In the genomic region with DNA sequence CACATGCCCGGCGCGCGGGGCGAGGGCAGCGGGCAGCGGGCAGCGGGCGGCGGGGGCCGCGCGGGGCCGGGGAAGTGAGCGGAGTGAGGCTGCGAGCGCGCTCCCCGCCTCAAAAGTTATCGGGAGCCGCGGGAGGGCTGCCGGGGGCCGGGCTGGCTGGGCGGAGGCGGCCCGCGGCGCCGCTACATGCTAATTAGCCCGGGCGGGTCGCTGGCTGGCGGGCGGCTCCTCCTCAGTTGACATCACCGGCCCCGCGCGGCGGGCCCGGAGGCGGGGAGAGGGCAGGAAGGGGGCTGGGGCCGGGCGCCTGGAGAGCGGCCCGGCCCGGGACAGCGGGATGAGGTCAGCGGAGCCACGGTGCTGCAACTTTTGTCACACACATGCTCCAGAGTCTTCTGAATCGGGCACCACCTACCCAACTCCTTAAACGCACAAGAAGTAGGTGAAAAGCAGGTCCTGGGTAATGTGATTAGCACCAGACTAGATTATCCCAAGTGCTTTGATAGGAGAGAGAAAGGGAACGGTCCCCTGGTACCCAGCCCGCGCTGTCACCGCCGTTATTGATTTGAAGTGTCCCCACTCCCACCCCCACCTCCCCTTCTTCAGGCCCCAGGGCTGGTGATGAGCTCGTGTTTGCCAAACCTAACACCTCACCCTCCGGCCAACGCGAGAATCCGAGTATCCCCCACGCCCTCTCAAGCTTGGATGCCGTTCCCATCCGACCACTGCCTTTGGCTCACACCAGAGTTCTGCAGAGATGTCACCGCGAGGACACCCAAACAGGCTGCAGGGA, we compare ENCODE assay signal across 8 cellular contexts. TPM values are rescaled to one million over a fixed set of nuclear protein-coding genes. Genes with fewer than 3 reads are reported as not detected.
DNase-seq lines count a peak whose midpoint lies in the region; ATAC-seq and TF ChIP-seq lines count a peak whose summit lies in the region.

A gene with protein sequence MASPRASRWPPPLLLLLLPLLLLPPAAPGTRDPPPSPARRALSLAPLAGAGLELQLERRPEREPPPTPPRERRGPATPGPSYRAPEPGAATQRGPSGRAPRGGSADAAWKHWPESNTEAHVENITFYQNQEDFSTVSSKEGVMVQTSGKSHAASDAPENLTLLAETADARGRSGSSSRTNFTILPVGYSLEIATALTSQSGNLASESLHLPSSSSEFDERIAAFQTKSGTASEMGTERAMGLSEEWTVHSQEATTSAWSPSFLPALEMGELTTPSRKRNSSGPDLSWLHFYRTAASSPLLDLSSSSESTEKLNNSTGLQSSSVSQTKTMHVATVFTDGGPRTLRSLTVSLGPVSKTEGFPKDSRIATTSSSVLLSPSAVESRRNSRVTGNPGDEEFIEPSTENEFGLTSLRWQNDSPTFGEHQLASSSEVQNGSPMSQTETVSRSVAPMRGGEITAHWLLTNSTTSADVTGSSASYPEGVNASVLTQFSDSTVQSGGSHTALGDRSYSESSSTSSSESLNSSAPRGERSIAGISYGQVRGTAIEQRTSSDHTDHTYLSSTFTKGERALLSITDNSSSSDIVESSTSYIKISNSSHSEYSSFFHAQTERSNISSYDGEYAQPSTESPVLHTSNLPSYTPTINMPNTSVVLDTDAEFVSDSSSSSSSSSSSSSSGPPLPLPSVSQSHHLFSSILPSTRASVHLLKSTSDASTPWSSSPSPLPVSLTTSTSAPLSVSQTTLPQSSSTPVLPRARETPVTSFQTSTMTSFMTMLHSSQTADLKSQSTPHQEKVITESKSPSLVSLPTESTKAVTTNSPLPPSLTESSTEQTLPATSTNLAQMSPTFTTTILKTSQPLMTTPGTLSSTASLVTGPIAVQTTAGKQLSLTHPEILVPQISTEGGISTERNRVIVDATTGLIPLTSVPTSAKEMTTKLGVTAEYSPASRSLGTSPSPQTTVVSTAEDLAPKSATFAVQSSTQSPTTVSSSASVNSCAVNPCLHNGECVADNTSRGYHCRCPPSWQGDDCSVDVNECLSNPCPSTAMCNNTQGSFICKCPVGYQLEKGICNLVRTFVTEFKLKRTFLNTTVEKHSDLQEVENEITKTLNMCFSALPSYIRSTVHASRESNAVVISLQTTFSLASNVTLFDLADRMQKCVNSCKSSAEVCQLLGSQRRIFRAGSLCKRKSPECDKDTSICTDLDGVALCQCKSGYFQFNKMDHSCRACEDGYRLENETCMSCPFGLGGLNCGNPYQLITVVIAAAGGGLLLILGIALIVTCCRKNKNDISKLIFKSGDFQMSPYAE (N-terminal part only) (minus strand): TSS at position 85 of the 793 bp plus-strand sequence. CDS start 107 bp downstream, outside the sequence.

- H3K4me1 ChIP-seq in KMS-11 (ENCODE audit: low read depth, poor library complexity, severe bottlenecking), result peaks cover 27% of the 10 kb centered on the region
- peaks cover 5% of the 10 kb centered on the region for H3K4me1 ChIP-seq in iPS DF 6.9 (ENCODE audit: control insufficient read depth, insufficient read depth, low read length)
- peaks cover 41 to 57% of the 10 kb centered on the region in 2 donors for H3K4me1 ChIP-seq in gastrocnemius medialis

- peak within 1 kb of the TSS; percentile 85 for H2AFZ ChIP-seq in KMS-11 (ENCODE audit: low read depth)

- H3K4me2 ChIP-seq in KMS-11, result peak within 1 kb of the TSS; percentile 84

- H3K9ac ChIP-seq in KMS-11, result peak within 1 kb of the TSS; percentile 35; the same call in 1 of the 2 replicates

- WGBS in iPS DF 6.9 (ENCODE audit: insufficient coverage, insufficient read length), result no CpG with 5 or more reads among the region's 67 CpGs

- intact Hi-C loops in gastrocnemius medialis (cut with DNase I; ENCODE audit: low total_unique reads), result loop anchor here (1.0 to 10.0 kb wide), 4 partner anchors 23 to 319 kb away; partner anchors contain the start of gene ZNF148

- DNase-seq in D341Med (ENCODE audit: low spot score) (peak; percentile 88), T1000 (lab: John Stamatoyannopoulos, UW) (peak; percentile 35), astrocyte of the spinal cord (ENCODE audit: low read depth, low spot score) (peak; percentile 88), iPS DF 6.9 (ENCODE audit: low read depth, low spot score) (no peak), gastrocnemius medialis (peak; percentile 80 to 89)

- H3K4me3 ChIP-seq in KMS-11 (IDR thresholded peaks at IDR 0.05; ENCODE audit: insufficient read depth, low read depth, low read length) (peak within 1 kb of the TSS; percentile 44), astrocyte of the spinal cord (ENCODE audit: low read depth, low read length) (peak within 1 kb of the TSS; percentile 90), iPS DF 6.9 (ENCODE audit: low read length) (peak within 1 kb of the TSS; percentile 84), gastrocnemius medialis (peak within 1 kb of the TSS; percentile 69 to 76 (median 73))

- no peak for TF ChIP-seq CTCF in KMS-11 (conservative IDR thresholded peaks at IDR 0.05; ENCODE audit: low read depth, low read length)
- no peak for TF ChIP-seq CTCF in astrocyte of the spinal cord (IDR thresholded peaks at IDR 0.05; ENCODE audit: low read depth, low read length)
- TF ChIP-seq CTCF in gastrocnemius medialis (IDR thresholded peaks at IDR 0.05 in 4 of 5, conservative IDR thresholded peaks at IDR 0.05 in 1 of 5), result no peak

- H3K9me3 ChIP-seq in iPS DF 6.9 (ENCODE audit: control insufficient read depth, insufficient read depth, low read length), result no peaks in the 10 kb centered on the region
- no peaks in the 10 kb centered on the region for H3K9me3 ChIP-seq in gastrocnemius medialis

- no peaks in the 10 kb centered on the region for H4K20me1 ChIP-seq in KMS-11 (ENCODE audit: insufficient read depth)

- no peaks in the 10 kb centered on the region for H3K79me2 ChIP-seq in KMS-11 (ENCODE audit: insufficient read depth, low read depth)

- peak; percentile 52 for ATAC-seq in GM21515 (IDR thresholded peaks at IDR 0.05; ENCODE audit: unreplicated experiment)
- ATAC-seq in gastrocnemius medialis, result peak; percentile 65 to 73
- ATAC-seq in HG03565 (IDR thresholded peaks at IDR 0.05; ENCODE audit: unreplicated experiment), result no peak

- peaks cover 5% of the 10 kb centered on the region for H3K27me3 ChIP-seq in KMS-11 (ENCODE audit: insufficient read depth, low read depth)
- H3K27me3 ChIP-seq in iPS DF 6.9 (ENCODE audit: control insufficient read depth, insufficient read depth, low read length), result peaks cover 2% of the 10 kb centered on the region; the same call in 1 of the 2 replicates
- H3K27me3 ChIP-seq in gastrocnemius medialis, result no peaks in the 10 kb centered on the region

- no peak within 1 kb of the TSS for H3K27ac ChIP-seq in KMS-11
- no peak within 1 kb of the TSS for H3K27ac ChIP-seq in iPS DF 6.9 (ENCODE audit: low read length)
- peak within 1 kb of the TSS; percentile 84 to 89 (median 89) for H3K27ac ChIP-seq in gastrocnemius medialis

- H3K36me3 ChIP-seq in KMS-11 (ENCODE audit: insufficient read depth) (no peaks in the 10 kb centered on the region), iPS DF 6.9 (ENCODE audit: control insufficient read depth, insufficient read depth, low read length) (no peaks in the 10 kb centered on the region; the same call in 1 of the 2 replicates), gastrocnemius medialis (no peaks in the 10 kb centered on the region)

- peak; percentile 75 to 85 for TF ChIP-seq POLR2A in gastrocnemius medialis (IDR thresholded peaks at IDR 0.05)

- in situ Hi-C loops in astrocyte of the spinal cord (cut with HindIII; ENCODE audit: low sequenced_read_pairs) (no loop called here), gastrocnemius medialis (cut with MboI; ENCODE audit: low sequenced_read_pairs in 4 of 4) (no loop called here)

RNA-seq across cellular contexts. Expression of the gene that starts here (rescaled TPM):
- total RNA-seq in gastrocnemius medialis, result 10 to 100 TPM in 3 of 4 donors, 1 to 10 TPM in 1; 9.8 to 27.1 (median 17.6) TPM

Comparison
In these comparisons a context has a peak if more than half of its experiments do, and no peak if none do; other contexts are left out.
1. H3K27ac ChIP-seq: peak in gastrocnemius medialis (4 of 4); none in KMS-11 (single experiment) and iPS DF 6.9 (single experiment).
2. Peak in every context shown above with its lines, with median percentiles within 50 percentile points of each other: H3K4me3 ChIP-seq.